Comparison of ENCODE assay signal across 29 cellular contexts in the genomic region with DNA sequence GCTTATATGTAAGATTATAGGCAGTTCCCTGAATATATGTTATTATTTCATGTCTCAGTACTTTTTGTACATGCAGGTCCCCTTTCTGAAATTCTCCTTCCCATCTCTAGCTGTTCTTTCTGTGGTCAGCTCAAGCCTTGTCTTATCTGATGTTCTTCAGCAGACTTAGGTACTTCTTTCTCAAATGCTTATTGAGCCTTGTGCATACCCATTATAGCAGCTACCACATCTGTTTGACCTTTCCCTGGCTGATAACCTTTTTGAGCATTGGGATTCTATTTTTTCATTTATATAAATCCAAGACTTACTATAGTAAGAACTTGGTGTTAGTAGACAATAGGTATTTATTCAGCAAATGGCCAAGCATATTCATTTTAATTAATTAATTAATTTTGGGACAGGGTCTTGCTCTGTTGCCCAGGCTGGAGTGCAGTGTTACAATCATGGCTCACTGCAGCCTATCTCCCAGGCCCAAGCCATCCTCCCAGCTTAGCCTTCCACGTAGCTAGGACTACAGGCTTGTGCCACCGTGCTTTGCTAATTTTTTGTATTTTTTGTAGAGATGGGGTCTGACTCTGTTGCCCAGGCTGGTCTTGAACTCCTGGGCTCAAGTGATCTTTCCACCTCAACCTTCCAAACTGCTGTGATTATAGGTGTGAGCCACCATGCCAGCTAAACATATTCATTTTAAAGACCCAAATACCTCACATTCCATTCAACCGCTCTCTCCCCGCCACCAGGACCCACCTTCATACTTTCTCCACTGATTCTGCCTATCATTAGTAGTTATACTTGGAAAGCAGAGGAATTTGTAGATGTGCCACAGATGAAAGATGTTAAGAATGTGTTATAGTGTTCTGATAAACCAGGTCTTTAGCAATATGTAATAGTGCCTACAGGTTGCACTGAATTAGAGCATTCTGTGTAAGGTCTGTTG. TPM values are rescaled to one million over a fixed set of nuclear protein-coding genes. Genes with fewer than 3 reads are reported as not detected.
DNase-seq lines count a peak whose midpoint lies in the region; ATAC-seq and TF ChIP-seq lines count a peak whose summit lies in the region.
"Had no signal": no experiment of that assay in that cellular context is flagged by ENCODE, and none has a peak within 500 bp of the region (broad histone marks: within the 10 kb centered on the region; RNA-seq: fewer than 3 reads in every experiment).

No MANE protein-coding gene starts in this region.

- ATAC-seq in WTC11 (peak; percentile 80), GM19452 (IDR thresholded peaks at IDR 0.05; ENCODE audit: unreplicated experiment) (no peak)
- ATAC-seq: activated CD4-positive, CD25-positive, alpha-beta regulatory T cell treated with anti-CD3 and anti-CD28 coated beads, Interleukin-2, amount 50 U/mL, for 24 hours had no signal

- POLR2A ChIA-PET in WTC11 (lab: Charles Lee): no interaction called here

- H2BK20ac ChIP-seq in H9 (ENCODE audit: low read depth, low read length, poor library complexity, severe bottlenecking): no peak overlapping the region

- H3K4me1 Mint-ChIP-seq in H9 (peaks cover 4% of the 10 kb centered on the region in 2 experiments; a peak in 3 of 4 replicates), WTC11 (peaks cover 4% of the 10 kb centered on the region), endodermal cell (peaks cover 8% of the 10 kb centered on the region)
- H3K4me1 Mint-ChIP-seq: brain, CD14-positive monocyte, neural crest cell had no signal

- no peak overlapping the region for H3K56ac ChIP-seq in H9 (ENCODE audit: insufficient read length, low read depth, low read length)

- no peak for DNase-seq in H9
- no peak for DNase-seq in WTC11 (ENCODE audit: low spot score)
- peak; percentile 49 for DNase-seq in endodermal cell
- DNase-seq in osteoblast (ENCODE audit: insufficient read length, low spot score, missing footprints): peak; percentile 66
- no peak for DNase-seq in NCI-H2171 treated with DMSO at 0.1 percent for 48 hours (lab: John Stamatoyannopoulos, UW)
- no peak for DNase-seq in coronary artery (ENCODE audit: low spot score)
- no peak for DNase-seq in activated CD4-positive, alpha-beta T cell treated with anti-CD3 and anti-CD28 coated beads, Interleukin-2, amount 50 U/mL, for 1 hour
- DNase-seq: activated CD4-positive, alpha-beta memory T cell treated with anti-CD3 and anti-CD28 coated beads for 36 hours; activated CD8-positive, alpha-beta memory T cell treated with anti-CD3 and anti-CD28 coated beads, Interleukin-2, amount 50 U/mL, for 4 hours; activated effector memory CD4-positive, alpha-beta T cell treated with anti-CD3 and anti-CD28 coated beads, Interleukin-2, amount 50 U/mL, for 16 hours; cerebellar nuclear complex; GOT3; head of caudate nucleus; IMR-90; NCI-H1092; NCI-H1694 treated with DMSO at 0.1 percent for 48 hours; NCI-H2171; NCI-H524 treated with DMSO at 0.1 percent for 48 hours; Peyer's patch; SIG-M5; stimulated activated naive CD4-positive, alpha-beta T cell treated with Interleukin-2 at 50 U/mL for 16 hours; testis had no signal

- no peak overlapping the region for H2BK120ac ChIP-seq in H9 (ENCODE audit: low read depth, low read length, poor library complexity, severe bottlenecking)

- H3K4me3 Mint-ChIP-seq in H9 (no peak overlapping the region), WTC11 (no peak overlapping the region), endodermal cell (no peak overlapping the region)
- H3K4me3 Mint-ChIP-seq: activated CD4-positive, alpha-beta memory T cell treated with anti-CD3 and anti-CD28 coated beads for 36 hours; brain; CD14-positive monocyte; neural crest cell had no signal

- no peak overlapping the region for H2AK5ac ChIP-seq in H9 (ENCODE audit: insufficient read length, low read length)

- H2AFZ ChIP-seq in H9 (ENCODE audit: low read length) (no peak overlapping the region), osteoblast (ENCODE audit: low read length) (no peak overlapping the region)

- no peak overlapping the region for H2BK15ac ChIP-seq in H9 (ENCODE audit: low read depth, low read length)

- H3K27ac ChIP-seq in H9 (ENCODE audit: insufficient read length, low read depth, low read length) (peak overlapping the region; percentile 23), endodermal cell (ENCODE audit: low read depth, low read length) (no peak overlapping the region), osteoblast (ENCODE audit: low read depth, low read length) (no peak overlapping the region), coronary artery (no peak overlapping the region)
- H3K27ac ChIP-seq: Peyer's patch, testis, vagina had no signal

- H3K9ac ChIP-seq in H9 (ENCODE audit: extremely low read depth, insufficient read length, low read length): no peak overlapping the region
- no peak overlapping the region for H3K9ac ChIP-seq in endodermal cell (ENCODE audit: extremely low read depth, low read length, poor library complexity, severe bottlenecking)

- H3K36me3 ChIP-seq in endodermal cell (ENCODE audit: control insufficient read depth, insufficient read depth, low read length) (peaks cover 61% of the 10 kb centered on the region), osteoblast (ENCODE audit: insufficient read depth, low read length) (peaks cover 26% of the 10 kb centered on the region)

- TF ChIP-seq CTCF in H9 (conservative IDR thresholded peaks at IDR 0.05) (no peak), WTC11 (IDR thresholded peaks at IDR 0.05) (no peak), endodermal cell (conservative IDR thresholded peaks at IDR 0.05) (no peak), osteoblast (IDR thresholded peaks at IDR 0.05; ENCODE audit: extremely low read depth, low read depth, low read length) (no peak), coronary artery (IDR thresholded peaks at IDR 0.05) (no peak)

- H3K9me3 ChIP-seq in H9 (ENCODE audit: control insufficient read depth, low read depth, low read length) (no peaks in the 10 kb centered on the region), endodermal cell (ENCODE audit: control insufficient read depth, low read length) (no peaks in the 10 kb centered on the region), osteoblast (ENCODE audit: low read depth, low read length) (no peaks in the 10 kb centered on the region)
- H3K9me3 ChIP-seq: Peyer's patch, testis, vagina had no signal

- CTCF ChIA-PET in WTC11 (lab: Charles Lee): interaction anchor here (1.1 to 1.5 kb wide), 2 partner anchors 40 to 113 kb away, joined by 5 to 9 read pairs; no protein-coding TSS in a partner anchor

- H3K36me3 Mint-ChIP-seq in H9 (ENCODE audit: insufficient read depth in 1 of 3, low read depth in 3 of 3) (peaks cover 10 to 39% (median 27%) of the 10 kb centered on the region in 3 experiments; a peak in 6 of 7 replicates), WTC11 (peaks cover 30% of the 10 kb centered on the region), endodermal cell (ENCODE audit: low read depth) (peaks cover 51% of the 10 kb centered on the region)

- H3K27me3 Mint-ChIP-seq in H9 (ENCODE audit: low read depth) (no peaks in the 10 kb centered on the region), WTC11 (ENCODE audit: low read depth) (no peaks in the 10 kb centered on the region), endodermal cell (ENCODE audit: insufficient read depth) (no peaks in the 10 kb centered on the region)
- H3K27me3 Mint-ChIP-seq: activated CD4-positive, alpha-beta memory T cell treated with anti-CD3 and anti-CD28 coated beads for 36 hours; brain had no signal

- H4K5ac ChIP-seq in H9 (ENCODE audit: insufficient read length, low read depth, low read length): no peak overlapping the region

- no peaks in the 10 kb centered on the region for H3K23me2 ChIP-seq in H9 (ENCODE audit: insufficient read length, low read depth, low read length, poor library complexity, severe bottlenecking)

- H3K9me3 Mint-ChIP-seq in H9: no peaks in the 10 kb centered on the region
- no peaks in the 10 kb centered on the region for H3K9me3 Mint-ChIP-seq in WTC11
- peaks cover 4% of the 10 kb centered on the region for H3K9me3 Mint-ChIP-seq in endodermal cell
- H3K9me3 Mint-ChIP-seq: activated CD4-positive, alpha-beta memory T cell treated with anti-CD3 and anti-CD28 coated beads for 36 hours; brain; CD14-positive monocyte; neural crest cell had no signal

- H3K79me1 ChIP-seq in H9 (ENCODE audit: insufficient read depth, low read depth, low read length, poor library complexity, severe bottlenecking): no peaks in the 10 kb centered on the region

- H3K18ac ChIP-seq in H9 (ENCODE audit: insufficient read length, low read depth, low read length): no peak overlapping the region

- no peak overlapping the region for H2BK5ac ChIP-seq in H9 (ENCODE audit: insufficient read length, low read length)

- H3K23ac ChIP-seq in H9 (ENCODE audit: insufficient read length, low read depth, low read length): no peak overlapping the region

- no peak overlapping the region for H2BK12ac ChIP-seq in H9 (ENCODE audit: insufficient read length, low read depth, low read length)

- H3K79me2 ChIP-seq in H9 (ENCODE audit: insufficient read depth, low read length): no peaks in the 10 kb centered on the region
- H3K79me2 ChIP-seq in osteoblast (ENCODE audit: insufficient read depth, low read length): peaks cover under 1% of the 10 kb centered on the region

- no peaks in the 10 kb centered on the region for H3K27me3 ChIP-seq in H9 (ENCODE audit: insufficient read depth, low read length)
- H3K27me3 ChIP-seq in endodermal cell (ENCODE audit: control insufficient read depth, insufficient read depth, low read length, poor library complexity, severe bottlenecking): no peaks in the 10 kb centered on the region
- no peaks in the 10 kb centered on the region for H3K27me3 ChIP-seq in osteoblast (ENCODE audit: insufficient read depth, low read length)
- H3K27me3 ChIP-seq: Peyer's patch, testis, vagina had no signal

- H4K8ac ChIP-seq in H9 (replicated peaks; ENCODE audit: insufficient read length, low read depth, low read length): no peak overlapping the region

- H3K27ac Mint-ChIP-seq in H9 (peak overlapping the region in 2 of 3 experiments; percentile 65 to 85; a peak in 4 of 7 replicates), WTC11 (0 out of 2 replicates have a peak overlapping the region, but pooled peaks have one; percentile 0), endodermal cell (no peak overlapping the region)
- H3K27ac Mint-ChIP-seq: activated CD4-positive, alpha-beta memory T cell treated with anti-CD3 and anti-CD28 coated beads for 36 hours; brain had no signal

- H3K14ac ChIP-seq in H9 (ENCODE audit: insufficient read depth, low read length): no peak overlapping the region

- H3K4me2 ChIP-seq in H9 (ENCODE audit: insufficient read depth, insufficient read length, low read length): no peak overlapping the region
- no peak overlapping the region for H3K4me2 ChIP-seq in osteoblast (ENCODE audit: insufficient read depth, low read length)

- H3T11ph ChIP-seq in H9 (ENCODE audit: low read length): no peak overlapping the region

- no peaks in the 10 kb centered on the region for H3K4me1 ChIP-seq in H9 (ENCODE audit: insufficient read depth, low read length)
- peaks cover 2% of the 10 kb centered on the region for H3K4me1 ChIP-seq in endodermal cell (ENCODE audit: control insufficient read depth, insufficient read depth, low read length)
- H3K4me1 ChIP-seq in osteoblast (ENCODE audit: insufficient read depth, low read length): no peaks in the 10 kb centered on the region
- H3K4me1 ChIP-seq: Peyer's patch, testis, vagina had no signal

- H4K20me1 ChIP-seq in H9 (ENCODE audit: control insufficient read depth, insufficient read depth, insufficient read length): no peaks in the 10 kb centered on the region
- H4K20me1 ChIP-seq in osteoblast (ENCODE audit: insufficient read depth, low read length): no peaks in the 10 kb centered on the region

- WGBS in H9 (ENCODE audit: extremely low coverage, insufficient read length, low lambda C conversion rate): no CpG with 5 or more reads among the region's 4 CpGs
- 93% methylated on average over 4 of the region's 4 CpGs; no CpG with 5 or more reads in 1 of the 2 experiments for WGBS in endodermal cell (ENCODE audit: insufficient coverage in 1 of 2, insufficient read length in 1 of 2), 2 experiments

- H3K4ac ChIP-seq in H9 (ENCODE audit: low read depth, low read length): no peak overlapping the region

- no peak overlapping the region for H4K91ac ChIP-seq in H9 (ENCODE audit: insufficient read length, low read depth, low read length)

- H3K4me3 ChIP-seq in endodermal cell (ENCODE audit: low read length) (no peak overlapping the region), osteoblast (ENCODE audit: insufficient read depth, low read length) (no peak overlapping the region), coronary artery (no peak overlapping the region)
- H3K4me3 ChIP-seq: lung, Peyer's patch, testis, vagina had no signal

RNA-seq across cellular contexts. Expression of gene TIPRL, which starts 16.7 kb away (rescaled TPM):
- total RNA-seq in H9 (2021) (24.0 and 24.4 TPM in 2 replicates), WTC11 (2021) (25.3 to 25.8 TPM (median 25.4 TPM) in 3 replicates), endodermal cell (10 to 100 TPM; 29.3 to 30.9 TPM), osteoblast (30.6 and 30.8 TPM in 2 replicates)
- 32.4 TPM for polyA plus RNA-seq in endodermal cell (2013, experiment 1 of 2)
- polyA plus RNA-seq in endodermal cell (2013, experiment 2 of 2): 34.6 TPM

RNA-seq across cellular contexts. Expression of gene SFT2D2, which starts 30.3 kb away (rescaled TPM):
- total RNA-seq in H9 (2021): 28.4 and 32.1 TPM in 2 replicates
- 23.2 to 28.1 TPM (median 25.2 TPM) in 3 replicates for total RNA-seq in WTC11 (2021)
- total RNA-seq in endodermal cell: 10 to 100 TPM; 32.5 to 34.3 TPM
- 11.8 TPM for polyA plus RNA-seq in endodermal cell (2013, experiment 1 of 2)
- 12.3 TPM for polyA plus RNA-seq in endodermal cell (2013, experiment 2 of 2)
- total RNA-seq in osteoblast: 60.8 and 62.2 TPM in 2 replicates

RNA-seq across cellular contexts. Expression of gene GPR161, which starts 58.7 kb away (rescaled TPM):
- total RNA-seq in H9 (2021): 9.9 and 10.6 TPM in 2 replicates
- 11.0 to 11.6 TPM (median 11.2 TPM) in 3 replicates for total RNA-seq in WTC11 (2021)
- total RNA-seq in endodermal cell: 10 to 100 TPM; 24.0 to 26.6 TPM
- 28.9 TPM for polyA plus RNA-seq in endodermal cell (2013, experiment 1 of 2)
- polyA plus RNA-seq in endodermal cell (2013, experiment 2 of 2): 26.6 TPM
- 13.8 TPM in 2 replicates for total RNA-seq in osteoblast
- polyA plus RNA-seq: CD14-positive monocyte had no signal

Comparison
In these comparisons a context has a peak if more than half of its experiments do, and no peak if none do; other contexts are left out.
1. DNase-seq: peak in endodermal cell (single experiment) and osteoblast (single experiment); none in H9 (single experiment), WTC11 (single experiment), NCI-H2171 treated with DMSO at 0.1 percent for 48 hours (single experiment), coronary artery (single experiment) and activated CD4-positive, alpha-beta T cell treated with anti-CD3 and anti-CD28 coated beads, Interleukin-2, amount 50 U/mL, for 1 hour (single experiment).